In the genomic region with DNA sequence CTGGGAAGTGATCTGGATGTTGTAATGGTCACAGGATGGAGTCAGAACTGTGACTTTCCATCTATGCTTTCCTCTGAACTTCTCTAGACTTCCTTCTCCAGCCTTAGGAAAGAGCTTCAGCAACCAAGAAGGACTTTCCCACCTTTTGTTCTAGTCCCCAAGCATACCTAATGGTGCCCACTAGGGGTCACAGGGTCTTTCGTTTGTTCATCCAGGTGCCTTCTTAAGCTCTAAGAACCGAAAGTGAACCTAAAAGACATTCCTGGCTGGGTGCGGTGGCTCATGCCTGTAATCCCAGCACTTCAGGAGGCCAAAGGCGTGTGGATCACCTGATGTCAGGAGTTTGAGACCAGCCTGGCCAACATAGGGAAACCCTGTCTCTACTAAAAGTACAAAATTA, we compare ENCODE assay signal across 22 cellular contexts. TPM values are rescaled to one million over a fixed set of nuclear protein-coding genes. Genes with fewer than 3 reads are reported as not detected.
DNase-seq lines count a peak whose midpoint lies in the region; ATAC-seq and TF ChIP-seq lines count a peak whose summit lies in the region.
"Had no signal": no experiment of that assay in that cellular context is flagged by ENCODE, and none has a peak within 500 bp of the region (broad histone marks: within the 10 kb centered on the region; RNA-seq: fewer than 3 reads in every experiment).

No MANE protein-coding gene starts in this region.

- H3K27me3 Mint-ChIP-seq in activated naive CD8-positive, alpha-beta T cell treated with anti-CD3 and anti-CD28 coated beads, Interleukin-2, amount 10 ng/mL, durations not matched to agents 7 days and 5 days = no peaks in the 10 kb centered on the region

- H3K4me2 ChIP-seq in Karpas-422 (ENCODE audit: low read depth, low read length, poor library complexity, severe bottlenecking) = no peak overlapping the region

- no peaks in the 10 kb centered on the region for H3K9me2 ChIP-seq in Karpas-422 (replicated peaks; ENCODE audit: insufficient read depth, low read length)

- no peak overlapping the region for H3K9ac ChIP-seq in Karpas-422 (ENCODE audit: low read length)

- no peaks in the 10 kb centered on the region for H3K79me2 ChIP-seq in Karpas-422 (ENCODE audit: low read length)

- no peak overlapping the region for H2AFZ ChIP-seq in Karpas-422 (ENCODE audit: low read length)

- H3K9me3 ChIP-seq in BE2C = no peaks in the 10 kb centered on the region
- H3K9me3 ChIP-seq in Karpas-422 (ENCODE audit: low read length) = no peaks in the 10 kb centered on the region
- H3K9me3 ChIP-seq: vagina had no signal

- no peak overlapping the region for H3K27ac ChIP-seq in Karpas-422 (ENCODE audit: low read length)
- H3K27ac ChIP-seq: cardiac muscle cell, vagina had no signal

- ATAC-seq in activated naive CD8-positive, alpha-beta T cell treated with anti-CD3 and anti-CD28 coated beads, Interleukin-2, amount 10 ng/mL, durations not matched to agents 7 days and 5 days (ENCODE audit: low read depth) = no peak
- ATAC-seq in HG03095 (IDR thresholded peaks at IDR 0.05; ENCODE audit: unreplicated experiment) = no peak

- peak overlapping the region; percentile 34 for H3K27ac Mint-ChIP-seq in activated naive CD8-positive, alpha-beta T cell treated with anti-CD3 and anti-CD28 coated beads, Interleukin-2, amount 10 ng/mL, durations not matched to agents 7 days and 5 days

- H3K4me3 ChIP-seq in BE2C (ENCODE audit: low read depth, low read length) (no peak overlapping the region), Karpas-422 (ENCODE audit: low read length) (no peak overlapping the region)
- H3K4me3 ChIP-seq: cardiac muscle cell, vagina had no signal

- no peaks in the 10 kb centered on the region for H4K20me1 ChIP-seq in Karpas-422 (ENCODE audit: insufficient read depth, low read depth, low read length)

- no peak for DNase-seq in BE2C
- DNase-seq in ELF-1 (ENCODE audit: low read depth, low spot score) = peak; percentile 71
- DNase-seq in Karpas-422 = peak; percentile 62
- DNase-seq in activated naive CD8-positive, alpha-beta T cell treated with anti-CD3 and anti-CD28 coated beads, Interleukin-2, amount 10 ng/mL, durations not matched to agents 7 days and 5 days = no peak
- no peak for DNase-seq in HCEC 1CT
- DNase-seq in NCI-H2107 (lab: John Stamatoyannopoulos, UW) = no peak
- DNase-seq in NCI-H2081 (lab: John Stamatoyannopoulos, UW) = no peak
- DNase-seq: dermis blood vessel endothelial cell; foreskin fibroblast; NCI-H1436 treated with DMSO at 0.1 percent for 48 hours; NCI-H226; NK-92 treated with Interleukin-12 subunit alpha and Interleukin-12 subunit beta, amount 100 ng/mL, for 24 hours; stimulated activated CD8-positive, alpha-beta memory T cell treated with anti-CD3 and anti-CD28 coated beads, Interleukin-4, amount 100 ng/mL, for 48 hours; SW 1271 had no signal

- H3K27me3 ChIP-seq in BE2C (no peaks in the 10 kb centered on the region), Karpas-422 (ENCODE audit: low read length) (no peaks in the 10 kb centered on the region)
- H3K27me3 ChIP-seq: cardiac muscle cell, vagina had no signal

- no peak overlapping the region for H3K4me3 Mint-ChIP-seq in activated naive CD8-positive, alpha-beta T cell treated with anti-CD3 and anti-CD28 coated beads, Interleukin-2, amount 10 ng/mL, durations not matched to agents 7 days and 5 days
- H3K4me3 Mint-ChIP-seq: neural crest cell had no signal

- TF ChIP-seq CTCF in BE2C (IDR thresholded peaks at IDR 0.05; ENCODE audit: low read depth, low read length) = peak; percentile 38; the same call in 1 of the 2 replicates

- no peaks in the 10 kb centered on the region for H3K9me3 Mint-ChIP-seq in activated naive CD8-positive, alpha-beta T cell treated with anti-CD3 and anti-CD28 coated beads, Interleukin-2, amount 10 ng/mL, durations not matched to agents 7 days and 5 days
- H3K9me3 Mint-ChIP-seq: neural crest cell had no signal

- H3K36me3 ChIP-seq in BE2C = no peaks in the 10 kb centered on the region
- H3K36me3 ChIP-seq in Karpas-422 (ENCODE audit: insufficient read depth, low read length) = no peaks in the 10 kb centered on the region
- H3K36me3 ChIP-seq: cardiac muscle cell, vagina had no signal

- peaks cover 19% of the 10 kb centered on the region for H3K4me1 Mint-ChIP-seq in activated naive CD8-positive, alpha-beta T cell treated with anti-CD3 and anti-CD28 coated beads, Interleukin-2, amount 10 ng/mL, durations not matched to agents 7 days and 5 days
- H3K4me1 Mint-ChIP-seq: neural crest cell had no signal

- H3K36me3 Mint-ChIP-seq in activated naive CD8-positive, alpha-beta T cell treated with anti-CD3 and anti-CD28 coated beads, Interleukin-2, amount 10 ng/mL, durations not matched to agents 7 days and 5 days = no peaks in the 10 kb centered on the region

- H3K4me1 ChIP-seq in BE2C = no peaks in the 10 kb centered on the region
- peaks cover 4% of the 10 kb centered on the region for H3K4me1 ChIP-seq in Karpas-422 (ENCODE audit: low read length)
- H3K4me1 ChIP-seq: vagina had no signal

- POLR2A ChIA-PET in activated naive CD8-positive, alpha-beta T cell treated with anti-CD3 and anti-CD28 coated beads, Interleukin-2, amount 10 ng/mL, durations not matched to agents 7 days and 5 days (lab: Charles Lee) = interaction anchor here (0.6 to 2.0 kb wide), 2 partner anchors 51 to 168 kb away, joined by 7 to 8 read pairs; no protein-coding TSS in a partner anchor

RNA-seq across cellular contexts. Expression of a gene that starts 1.8 kb away (rescaled TPM):
- polyA plus RNA-seq in BE2C (2012; ENCODE audit: insufficient read depth, insufficient read length, low read depth) = not detected
- not detected in 2 replicates for total RNA-seq in Karpas-422 (2014; rRNA removed; shearing (Covaris generic); ENCODE audit: low replicate concordance)
- total RNA-seq in activated naive CD8-positive, alpha-beta T cell treated with anti-CD3 and anti-CD28 coated beads, Interleukin-2, amount 10 ng/mL, durations not matched to agents 7 days and 5 days = not detected
- total RNA-seq: cardiac muscle cell, dermis blood vessel endothelial cell, HT1080, mesenteric fat pad, neural crest cell, pulmonary artery endothelial cell, vagina had no signal
- polyA plus RNA-seq: adipose tissue, cardiac muscle cell had no signal

RNA-seq across cellular contexts. Expression of a gene that starts 49.2 kb away (rescaled TPM):
- 7.1 TPM for polyA plus RNA-seq in BE2C (2012; ENCODE audit: insufficient read depth, insufficient read length, low read depth)
- 16.9 and 23.2 TPM in 2 replicates for total RNA-seq in Karpas-422 (2014; rRNA removed; shearing (Covaris generic); ENCODE audit: low replicate concordance)
- total RNA-seq in activated naive CD8-positive, alpha-beta T cell treated with anti-CD3 and anti-CD28 coated beads, Interleukin-2, amount 10 ng/mL, durations not matched to agents 7 days and 5 days = 10 to 100 TPM; 44.8 to 48.7 TPM

RNA-seq across cellular contexts. Expression of a gene that starts 57.2 kb away (rescaled TPM):
- 0.49 TPM for polyA plus RNA-seq in BE2C (2012; ENCODE audit: insufficient read depth, insufficient read length, low read depth)
- total RNA-seq in Karpas-422 (2014; rRNA removed; shearing (Covaris generic); ENCODE audit: low replicate concordance) = 1.3 and 2.0 TPM in 2 replicates
- total RNA-seq in activated naive CD8-positive, alpha-beta T cell treated with anti-CD3 and anti-CD28 coated beads, Interleukin-2, amount 10 ng/mL, durations not matched to agents 7 days and 5 days = not detected
- total RNA-seq: HT1080, vagina had no signal

Comparison
In these comparisons a context has a peak if more than half of its experiments do, and no peak if none do; other contexts are left out.
1. DNase-seq: peak in ELF-1 (single experiment) and Karpas-422 (single experiment); none in BE2C (single experiment), activated naive CD8-positive, alpha-beta T cell treated with anti-CD3 and anti-CD28 coated beads, Interleukin-2, amount 10 ng/mL, durations not matched to agents 7 days and 5 days (single experiment), HCEC 1CT (single experiment), NCI-H2107 (single experiment) and NCI-H2081 (0 of 2).